In the genomic region with DNA sequence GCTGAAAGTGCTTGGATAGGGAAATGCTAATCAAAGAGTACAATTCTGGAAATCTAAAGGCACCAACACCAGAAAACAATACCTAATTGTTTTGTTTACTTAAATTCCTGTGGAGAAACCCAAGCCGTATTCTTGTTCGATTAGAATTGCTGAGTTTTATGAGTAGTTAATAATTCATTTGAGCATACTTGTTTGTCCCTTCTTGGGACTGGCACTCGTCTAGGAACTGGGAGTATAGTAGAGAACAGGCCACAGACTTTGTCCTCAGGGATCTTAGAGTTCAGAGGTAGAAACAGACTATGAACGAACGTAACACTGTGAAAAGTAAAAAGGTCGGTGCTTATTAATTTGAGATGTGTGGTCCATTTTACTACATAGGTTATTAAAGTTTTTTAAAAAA, we compare ENCODE assay signal across 39 cellular contexts. TPM values are rescaled to one million over a fixed set of nuclear protein-coding genes. Genes with fewer than 3 reads are reported as not detected.
"Had no signal": no experiment of that assay in that cellular context is flagged by ENCODE, and none has a peak within 500 bp of the region (broad histone marks: within the 10 kb centered on the region; RNA-seq: fewer than 3 reads in every experiment).

No MANE protein-coding gene starts in this region.

- H3K4me1 Mint-ChIP-seq: activated CD4-positive, alpha-beta T cell treated with anti-CD3 and anti-CD28 coated beads for 36 hours; activated naive CD4-positive, alpha-beta T cell treated with anti-CD3 and anti-CD28 coated beads, Interleukin-2, amount 10 ng/mL, durations not matched to agents 7 days and 5 days; activated naive CD4-positive, alpha-beta T cell treated with anti-CD3 and anti-CD28 coated beads, Interleukin-2, amount 50 U/mL, for 24 hours; activated naive CD8-positive, alpha-beta T cell treated with anti-CD3 and anti-CD28 coated beads, Interleukin-2, amount 10 ng/mL, durations not matched to agents 7 days and 5 days; activated naive CD8-positive, alpha-beta T cell treated with anti-CD3 and anti-CD28 coated beads, Interleukin-2, amount 50 U/mL, for 24 hours; brain; central memory CD8-positive, alpha-beta T cell had no signal

- H3K36me3 ChIP-seq: ascending aorta, cardiac muscle cell, WERI-Rb-1 had no signal

- ATAC-seq: activated CD4-positive, alpha-beta T cell treated with anti-CD3 and anti-CD28 coated beads for 36 hours; activated CD4-positive, CD25-positive, alpha-beta regulatory T cell treated with anti-CD3 and anti-CD28 coated beads, Interleukin-2, amount 50 U/mL, for 24 hours; activated CD8-positive, alpha-beta T cell treated with anti-CD3 and anti-CD28 coated beads for 36 hours; activated naive CD8-positive, alpha-beta T cell treated with anti-CD3 and anti-CD28 coated beads, Interleukin-2, amount 50 U/mL, for 24 hours; WTC11 had no signal

- H3K4me1 ChIP-seq: ascending aorta had no signal

- H3K27me3 Mint-ChIP-seq: activated CD4-positive, alpha-beta memory T cell treated with anti-CD3 and anti-CD28 coated beads for 36 hours; activated CD8-positive, alpha-beta T cell treated with anti-CD3 and anti-CD28 coated beads for 36 hours; activated naive CD4-positive, alpha-beta T cell treated with anti-CD3 and anti-CD28 coated beads, Interleukin-2, amount 10 ng/mL, durations not matched to agents 7 days and 5 days; activated naive CD8-positive, alpha-beta T cell treated with anti-CD3 and anti-CD28 coated beads, Interleukin-2, amount 10 ng/mL, durations not matched to agents 7 days and 5 days; activated naive CD8-positive, alpha-beta T cell treated with anti-CD3 and anti-CD28 coated beads, Interleukin-2, amount 50 U/mL, for 24 hours; activated T-cell treated with anti-CD3 and anti-CD28 coated beads, Interleukin-2, amount 50 U/mL, for 24 hours; brain; central memory CD8-positive, alpha-beta T cell had no signal

- FAIRE-seq: bronchial epithelial cell, TTC549 had no signal

- H3K27ac Mint-ChIP-seq: activated CD4-positive, alpha-beta memory T cell treated with anti-CD3 and anti-CD28 coated beads for 36 hours; activated CD4-positive, alpha-beta T cell treated with anti-CD3 and anti-CD28 coated beads for 36 hours; activated CD8-positive, alpha-beta T cell treated with anti-CD3 and anti-CD28 coated beads for 36 hours; activated naive CD4-positive, alpha-beta T cell treated with anti-CD3 and anti-CD28 coated beads, Interleukin-2, amount 10 ng/mL, durations not matched to agents 7 days and 5 days; activated naive CD4-positive, alpha-beta T cell treated with anti-CD3 and anti-CD28 coated beads, Interleukin-2, amount 50 U/mL, for 24 hours; activated naive CD8-positive, alpha-beta T cell; activated naive CD8-positive, alpha-beta T cell treated with anti-CD3 and anti-CD28 coated beads, Interleukin-2, amount 10 ng/mL, durations not matched to agents 7 days and 5 days; activated naive CD8-positive, alpha-beta T cell treated with anti-CD3 and anti-CD28 coated beads, Interleukin-2, amount 50 U/mL, for 24 hours; activated T-cell treated with anti-CD3 and anti-CD28 coated beads, Interleukin-2, amount 50 U/mL, for 24 hours; activated T-helper 2 cell treated with anti-CD3 and anti-CD28 coated beads, Interferon-gamma antibody, Interleukin-2, Interleukin-4, amounts not matched to agents 10 μg/mL and 5 μg/mL and 100 μg/mL, durations not matched to agents 14 hours and 24 hours and 36 hours; brain; T-helper 1 cell treated with Interleukin-12 subunit alpha and Interleukin-12 subunit beta and Interleukin-4 antibody, amounts not matched to agents 30 μg/mL and 1 μg/mL, for 36 hours; T-helper 2 cell treated with Interferon-gamma antibody and Interleukin-4, amounts not matched to agents 5 μg/mL and 100 μg/mL, for 36 hours; WTC11 had no signal

- H3K9me3 ChIP-seq: ascending aorta had no signal

- H3K4me3 Mint-ChIP-seq: activated CD4-positive, alpha-beta memory T cell treated with anti-CD3 and anti-CD28 coated beads for 36 hours; activated CD4-positive, alpha-beta T cell treated with anti-CD3 and anti-CD28 coated beads for 36 hours; activated CD8-positive, alpha-beta T cell treated with anti-CD3 and anti-CD28 coated beads for 36 hours; activated naive CD4-positive, alpha-beta T cell treated with anti-CD3 and anti-CD28 coated beads, Interleukin-2, amount 10 ng/mL, durations not matched to agents 7 days and 5 days; activated naive CD4-positive, alpha-beta T cell treated with anti-CD3 and anti-CD28 coated beads, Interleukin-2, amount 50 U/mL, for 24 hours; activated naive CD8-positive, alpha-beta T cell; activated naive CD8-positive, alpha-beta T cell treated with anti-CD3 and anti-CD28 coated beads, Interleukin-2, amount 10 ng/mL, durations not matched to agents 7 days and 5 days; activated naive CD8-positive, alpha-beta T cell treated with anti-CD3 and anti-CD28 coated beads, Interleukin-2, amount 50 U/mL, for 24 hours; activated T-cell treated with anti-CD3 and anti-CD28 coated beads, Interleukin-2, amount 50 U/mL, for 24 hours; brain; central memory CD8-positive, alpha-beta T cell; T-helper 1 cell treated with Interleukin-12 subunit alpha and Interleukin-12 subunit beta and Interleukin-4 antibody, amounts not matched to agents 30 μg/mL and 1 μg/mL, for 36 hours; T-helper 2 cell treated with Interferon-gamma antibody and Interleukin-4, amounts not matched to agents 5 μg/mL and 100 μg/mL, for 36 hours; WTC11 had no signal

- DNase-seq: activated CD4-positive, alpha-beta memory T cell treated with anti-CD3 and anti-CD28 coated beads for 36 hours; activated CD4-positive, alpha-beta T cell treated with anti-CD3 and anti-CD28 coated beads for 1 hour; activated CD4-positive, alpha-beta T cell treated with anti-CD3 and anti-CD28 coated beads for 36 hours; activated CD4-positive, alpha-beta T cell treated with anti-CD3 and anti-CD28 coated beads for 48 hours; activated CD4-positive, alpha-beta T cell treated with anti-CD3 and anti-CD28 coated beads, Interleukin-2, amount 50 U/mL, for 1 hour; activated CD4-positive, alpha-beta T cell treated with anti-CD3 and anti-CD28 coated beads, Interleukin-2, amount 50 U/mL, for 4 hours; activated CD4-positive, CD25-positive, alpha-beta regulatory T cell; activated CD8-positive, alpha-beta memory T cell treated with anti-CD3 and anti-CD28 coated beads, Interleukin-2, amount 50 U/mL, for 4 hours; activated CD8-positive, alpha-beta T cell treated with anti-CD3 and anti-CD28 coated beads for 36 hours; activated effector memory CD4-positive, alpha-beta T cell treated with Interleukin-2 at 50 U/mL for 16 hours; activated gamma-delta T cell; activated naive CD4-positive, alpha-beta T cell treated with anti-CD3 and anti-CD28 coated beads, Interleukin-2, amount 10 ng/mL, durations not matched to agents 7 days and 5 days; activated naive CD4-positive, alpha-beta T cell treated with Interleukin-2 at 50 U/mL for 16 hours; activated naive CD8-positive, alpha-beta T cell treated with anti-CD3 and anti-CD28 coated beads, Interleukin-2, amount 10 ng/mL, durations not matched to agents 7 days and 5 days; activated naive CD8-positive, alpha-beta T cell treated with anti-CD3 and anti-CD28 coated beads, Interleukin-2, amount 50 U/mL, for 24 hours; activated T-cell treated with anti-CD3 and anti-CD28 coated beads, Interleukin-2, amount 50 U/mL, for 24 hours; activated T-cell treated with anti-CD3 and anti-CD28 coated beads, Interleukin-2, amount 50 U/mL, for 48 hours; amygdala; anterior cingulate cortex; caudate nucleus; cerebellar nuclear complex; T-helper 1 cell; T-helper 2 cell; T-helper 9 cell; WERI-Rb-1 had no signal

- H3K9me3 Mint-ChIP-seq: activated CD4-positive, alpha-beta memory T cell treated with anti-CD3 and anti-CD28 coated beads for 36 hours; activated CD8-positive, alpha-beta T cell treated with anti-CD3 and anti-CD28 coated beads for 36 hours; activated naive CD4-positive, alpha-beta T cell treated with anti-CD3 and anti-CD28 coated beads, Interleukin-2, amount 10 ng/mL, durations not matched to agents 7 days and 5 days; activated naive CD8-positive, alpha-beta T cell treated with anti-CD3 and anti-CD28 coated beads, Interleukin-2, amount 10 ng/mL, durations not matched to agents 7 days and 5 days; activated naive CD8-positive, alpha-beta T cell treated with anti-CD3 and anti-CD28 coated beads, Interleukin-2, amount 50 U/mL, for 24 hours; activated T-cell treated with anti-CD3 and anti-CD28 coated beads, Interleukin-2, amount 50 U/mL, for 24 hours; activated T-helper 2 cell treated with anti-CD3 and anti-CD28 coated beads, Interferon-gamma antibody, Interleukin-2, Interleukin-4, amounts not matched to agents 10 μg/mL and 5 μg/mL and 100 μg/mL, durations not matched to agents 14 hours and 24 hours and 36 hours; brain; T-helper 1 cell treated with Interleukin-12 subunit alpha and Interleukin-12 subunit beta and Interleukin-4 antibody, amounts not matched to agents 30 μg/mL and 1 μg/mL, for 36 hours; T-helper 2 cell treated with Interferon-gamma antibody and Interleukin-4, amounts not matched to agents 5 μg/mL and 100 μg/mL, for 36 hours; WTC11 had no signal

- H3K4me3 ChIP-seq: ascending aorta, cardiac muscle cell had no signal

- H3K36me3 Mint-ChIP-seq: activated CD4-positive, alpha-beta memory T cell treated with anti-CD3 and anti-CD28 coated beads for 36 hours; activated naive CD4-positive, alpha-beta T cell treated with anti-CD3 and anti-CD28 coated beads, Interleukin-2, amount 10 ng/mL, durations not matched to agents 7 days and 5 days; activated naive CD4-positive, alpha-beta T cell treated with anti-CD3 and anti-CD28 coated beads, Interleukin-2, amount 50 U/mL, for 24 hours; activated naive CD8-positive, alpha-beta T cell; activated naive CD8-positive, alpha-beta T cell treated with anti-CD3 and anti-CD28 coated beads, Interleukin-2, amount 10 ng/mL, durations not matched to agents 7 days and 5 days; brain; WTC11 had no signal

- H3K27ac ChIP-seq: ascending aorta, cardiac muscle cell, WERI-Rb-1 had no signal

- H3K27me3 ChIP-seq: ascending aorta, cardiac muscle cell had no signal

RNA-seq across cellular contexts. Expression of a gene that starts 39.4 kb away (rescaled TPM):
- total RNA-seq: activated CD4-positive, alpha-beta memory T cell treated with anti-CD3 and anti-CD28 coated beads for 36 hours; activated CD4-positive, alpha-beta T cell treated with anti-CD3 and anti-CD28 coated beads for 36 hours; activated CD8-positive, alpha-beta memory T cell treated with anti-CD3 and anti-CD28 coated beads for 36 hours; activated CD8-positive, alpha-beta T cell treated with anti-CD3 and anti-CD28 coated beads for 36 hours; activated naive CD8-positive, alpha-beta T cell treated with anti-CD3 and anti-CD28 coated beads, Interleukin-2, amount 10 ng/mL, durations not matched to agents 7 days and 5 days; activated T-helper 2 cell treated with anti-CD3 and anti-CD28 coated beads, Interferon-gamma antibody, Interleukin-2, Interleukin-4, amounts not matched to agents 10 μg/mL and 5 μg/mL and 100 μg/mL, durations not matched to agents 14 hours and 24 hours and 36 hours; ascending aorta; WTC11 had no signal
- polyA plus RNA-seq: cardiac muscle cell had no signal
